ENCODE assay signal across 14 cellular contexts in genomic region chr1:207876129-207876528, GRCh38. TPM values are rescaled to one million over a fixed set of nuclear protein-coding genes. Genes with fewer than 3 reads are reported as not detected.
DNase-seq lines count a peak whose midpoint lies in the region; ATAC-seq, FAIRE-seq and TF ChIP-seq lines count a peak whose summit lies in the region.
"Had no signal": no experiment of that assay in that cellular context is flagged by ENCODE, and none has a peak within 500 bp of the region (broad histone marks: within the 10 kb centered on the region; RNA-seq: fewer than 3 reads in every experiment).

No MANE protein-coding gene starts in this region.

- RAD21 ChIA-PET in GM12878 (lab: Charles Lee; ENCODE audit: unreplicated experiment): interaction anchor here (1.1 to 16.7 kb wide), 8 partner anchors 9 to 87 kb away, joined by 3 to 265 read pairs (median 8); no protein-coding TSS in a partner anchor

- no peak for ATAC-seq in activated CD8-positive, alpha-beta T cell treated with anti-CD3 and anti-CD28 coated beads for 36 hours
- no peak for ATAC-seq in activated CD8-positive, alpha-beta T cell treated with anti-CD3 and anti-CD28 coated beads, Interleukin-2, amount 10 ng/mL, durations not matched to agents 7 days and 5 days
- ATAC-seq in GM12878: peak; percentile 45; the same call in 2 of the 3 replicates
- no peak for ATAC-seq in omental fat pad (ENCODE audit: low FRiP score)
- ATAC-seq in body of pancreas: no peak

- H3K4me1 Mint-ChIP-seq in activated CD8-positive, alpha-beta T cell treated with anti-CD3 and anti-CD28 coated beads for 36 hours (ENCODE audit: low read depth): peaks cover 46% of the 10 kb centered on the region
- H3K4me1 Mint-ChIP-seq in activated CD8-positive, alpha-beta T cell treated with anti-CD3 and anti-CD28 coated beads, Interleukin-2, amount 10 ng/mL, durations not matched to agents 7 days and 5 days (ENCODE audit: low read depth): peaks cover 52% of the 10 kb centered on the region
- H3K4me1 Mint-ChIP-seq in nephron progenitor cell (peaks cover 4% of the 10 kb centered on the region), MCF 10A (ENCODE audit: insufficient read depth, unreplicated experiment) (no peaks in the 10 kb centered on the region)

- H3K4me1 ChIP-seq in GM12878 (ENCODE audit: control insufficient read depth, insufficient read depth, low read length) (peaks cover 20% of the 10 kb centered on the region), body of pancreas (peaks cover 13% of the 10 kb centered on the region)
- H3K4me1 ChIP-seq: uterus had no signal

- no peak overlapping the region for H3K27ac Mint-ChIP-seq in activated CD8-positive, alpha-beta T cell treated with anti-CD3 and anti-CD28 coated beads for 36 hours
- no peak overlapping the region for H3K27ac Mint-ChIP-seq in activated CD8-positive, alpha-beta T cell treated with anti-CD3 and anti-CD28 coated beads, Interleukin-2, amount 10 ng/mL, durations not matched to agents 7 days and 5 days
- H3K27ac Mint-ChIP-seq in nephron progenitor cell (no peak overlapping the region), MCF 10A (ENCODE audit: low read depth, unreplicated experiment) (no peak overlapping the region)

- WGBS in GM12878 (ENCODE audit: insufficient coverage, insufficient replicate concordance, low lambda C conversion rate, missing lambda C conversion rate): 13% methylated on average over 4 of the region's 4 CpGs
- WGBS in body of pancreas, 2 donors: 67 to 78% methylated on average over 4 of the region's 4 CpGs

- no TSS peak for BruUV-seq in GM12878 (replicated peaks; lab: Mats Ljungman, UMichigan)
- BruUV-seq in MCF 10A (replicated peaks; lab: Mats Ljungman, UMichigan): no TSS peak

- no peak overlapping the region for H3K4me3 Mint-ChIP-seq in activated CD8-positive, alpha-beta T cell treated with anti-CD3 and anti-CD28 coated beads for 36 hours
- no peak overlapping the region for H3K4me3 Mint-ChIP-seq in activated CD8-positive, alpha-beta T cell treated with anti-CD3 and anti-CD28 coated beads, Interleukin-2, amount 10 ng/mL, durations not matched to agents 7 days and 5 days
- no peak overlapping the region for H3K4me3 Mint-ChIP-seq in nephron progenitor cell
- H3K4me3 Mint-ChIP-seq in MCF 10A (ENCODE audit: unreplicated experiment): no peak overlapping the region

- H3K9me3 Mint-ChIP-seq in activated CD8-positive, alpha-beta T cell treated with anti-CD3 and anti-CD28 coated beads for 36 hours: no peaks in the 10 kb centered on the region
- no peaks in the 10 kb centered on the region for H3K9me3 Mint-ChIP-seq in activated CD8-positive, alpha-beta T cell treated with anti-CD3 and anti-CD28 coated beads, Interleukin-2, amount 10 ng/mL, durations not matched to agents 7 days and 5 days (ENCODE audit: insufficient read depth)
- H3K9me3 Mint-ChIP-seq in nephron progenitor cell: no peaks in the 10 kb centered on the region
- no peaks in the 10 kb centered on the region for H3K9me3 Mint-ChIP-seq in MCF 10A (ENCODE audit: unreplicated experiment)

- no peaks in the 10 kb centered on the region for H4K20me1 ChIP-seq in GM12878 (ENCODE audit: control insufficient read depth, insufficient read depth)

- H3K36me3 ChIP-seq in KOPT-K1 (ENCODE audit: insufficient read depth, low read length): no peaks in the 10 kb centered on the region
- H3K36me3 ChIP-seq in GM12878 (ENCODE audit: control insufficient read depth in 2 of 2, insufficient read depth in 2 of 2, low read length in 1 of 2): no peaks in the 10 kb centered on the region
- H3K36me3 ChIP-seq in body of pancreas (replicated peaks in 1 of 2; ENCODE audit: insufficient read depth in 1 of 2, low read depth in 2 of 2): no peaks in the 10 kb centered on the region
- H3K36me3 ChIP-seq: uterus had no signal

- FAIRE-seq in GM12878 (lab: Jason Lieb, UNC): no peak

- intact Hi-C loops in activated CD8-positive, alpha-beta T cell treated with anti-CD3 and anti-CD28 coated beads for 36 hours (cut with micrococcal nuclease): no loop called here
- intact Hi-C loops in GM12878 (cut with micrococcal nuclease; ENCODE audit: unreplicated experiment) (no loop called here), MCF 10A (cut with micrococcal nuclease) (no loop called here), body of pancreas (cut with DNase I) (no loop called here)

- H2AFZ ChIP-seq in GM12878 (ENCODE audit: control insufficient read depth, low read depth, low read length): no peak overlapping the region

- H3K36me3 Mint-ChIP-seq in activated CD8-positive, alpha-beta T cell treated with anti-CD3 and anti-CD28 coated beads for 36 hours (ENCODE audit: low read depth): no peaks in the 10 kb centered on the region
- H3K36me3 Mint-ChIP-seq in activated CD8-positive, alpha-beta T cell treated with anti-CD3 and anti-CD28 coated beads, Interleukin-2, amount 10 ng/mL, durations not matched to agents 7 days and 5 days (ENCODE audit: low read depth): no peaks in the 10 kb centered on the region
- H3K36me3 Mint-ChIP-seq in nephron progenitor cell (ENCODE audit: low read depth): no peaks in the 10 kb centered on the region
- H3K36me3 Mint-ChIP-seq in MCF 10A (ENCODE audit: insufficient read depth, unreplicated experiment): no peaks in the 10 kb centered on the region

- TF ChIP-seq RAD21 in GM12878 (IDR thresholded peaks at IDR 0.05; ENCODE audit: insufficient read depth, low read depth, low read length): peak; percentile 46

- TF ChIP-seq EP300 in GM12878 (IDR thresholded peaks at IDR 0.05; ENCODE audit: borderline replicate concordance in 1 of 2, control insufficient read depth in 1 of 2, low read depth in 2 of 2, low read length in 2 of 2): no peak

- no peaks in the 10 kb centered on the region for H3K27me3 Mint-ChIP-seq in activated CD8-positive, alpha-beta T cell treated with anti-CD3 and anti-CD28 coated beads for 36 hours
- H3K27me3 Mint-ChIP-seq in activated CD8-positive, alpha-beta T cell treated with anti-CD3 and anti-CD28 coated beads, Interleukin-2, amount 10 ng/mL, durations not matched to agents 7 days and 5 days (ENCODE audit: low read depth): no peaks in the 10 kb centered on the region
- peaks cover 37% of the 10 kb centered on the region for H3K27me3 Mint-ChIP-seq in nephron progenitor cell (ENCODE audit: low read depth, poor library complexity)
- H3K27me3 Mint-ChIP-seq in MCF 10A (ENCODE audit: insufficient read depth, unreplicated experiment): peaks cover 21% of the 10 kb centered on the region

- CTCF ChIA-PET in activated CD8-positive, alpha-beta T cell treated with anti-CD3 and anti-CD28 coated beads for 36 hours (lab: Charles Lee): interaction anchor here (0.8 to 19.4 kb wide), 10 partner anchors 8 to 297 kb away, joined by 3 to 387 read pairs (median 6); no protein-coding TSS in a partner anchor
- CTCF ChIA-PET in activated CD8-positive, alpha-beta T cell treated with anti-CD3 and anti-CD28 coated beads, Interleukin-2, amount 10 ng/mL, durations not matched to agents 7 days and 5 days (lab: Charles Lee): interaction anchor here (0.8 to 20.0 kb wide), 11 partner anchors 7 to 1872 kb away, joined by 3 to 656 read pairs (median 6); no protein-coding TSS in a partner anchor
- CTCF ChIA-PET in GM12878 (lab: Yijun Ruan, JAX) (interaction anchor here (0.8 to 17.7 kb wide), 14 partner anchors 8 to 169 kb away, joined by 3 to 821 read pairs (median 4); partner anchors contain the start of gene CD46), MCF 10A (lab: Yijun Ruan, JAX) (interaction anchor here (0.5 to 22.1 kb wide), 13 partner anchors 9 to 362 kb away, joined by 3 to 790 read pairs (median 3); no protein-coding TSS in a partner anchor)

- TF ChIP-seq POLR2A in GM12878 (IDR thresholded peaks at IDR 0.05; ENCODE audit: low read depth, low read length) (no peak), body of pancreas (IDR thresholded peaks at IDR 0.05) (no peak)

- H3K79me2 ChIP-seq in GM12878 (ENCODE audit: control insufficient read depth, insufficient read depth, low read length): no peaks in the 10 kb centered on the region

- in situ Hi-C loops in GM12878 (cut with MboI): no loop called here

- DNase-seq in activated CD8-positive, alpha-beta T cell treated with anti-CD3 and anti-CD28 coated beads for 36 hours: peak; percentile 55
- no peak for DNase-seq in activated CD8-positive, alpha-beta T cell treated with anti-CD3 and anti-CD28 coated beads, Interleukin-2, amount 10 ng/mL, durations not matched to agents 7 days and 5 days
- DNase-seq in GM12878 (ENCODE audit: low read depth, low spot score) (no peak), nephron progenitor cell (peak; percentile 22), MCF 10A (ENCODE audit: unreplicated experiment) (no peak), omental fat pad (ENCODE audit: low spot score) (no peak), body of pancreas (no peak)
- DNase-seq: activated CD4-positive, alpha-beta T cell treated with anti-CD3 and anti-CD28 coated beads for 4 hours; hypothalamus; NCI-H187 treated with DMSO at 0.1 percent for 48 hours; uterus had no signal

- H3K4me3 ChIP-seq in GM12878: no peak overlapping the region
- no peak overlapping the region for H3K4me3 ChIP-seq in body of pancreas
- H3K4me3 ChIP-seq: skin epidermis, uterus had no signal

- no peak overlapping the region for H3K9ac ChIP-seq in GM12878 (ENCODE audit: control insufficient read depth, insufficient read depth, low read length)

- H3K27me3 ChIP-seq in GM12878 (replicated peaks in 1 of 2; ENCODE audit: control insufficient read depth in 2 of 2, insufficient read depth in 2 of 2, low read length in 1 of 2): no peaks in the 10 kb centered on the region
- H3K27me3 ChIP-seq in body of pancreas: no peaks in the 10 kb centered on the region
- H3K27me3 ChIP-seq: uterus had no signal

- POLR2A ChIA-PET in activated CD8-positive, alpha-beta T cell treated with anti-CD3 and anti-CD28 coated beads for 36 hours (lab: Charles Lee): interaction anchor here (4.2 kb wide), 1 partner anchor 7 kb away, joined by 19 read pairs; no protein-coding TSS in a partner anchor
- POLR2A ChIA-PET in activated CD8-positive, alpha-beta T cell treated with anti-CD3 and anti-CD28 coated beads, Interleukin-2, amount 10 ng/mL, durations not matched to agents 7 days and 5 days (lab: Charles Lee): no interaction called here
- POLR2A ChIA-PET in GM12878 (lab: Charles Lee) (interaction anchor here (22.9 kb wide), 1 partner anchor 50 kb away, joined by 620 read pairs; no protein-coding TSS in a partner anchor), MCF 10A (lab: Yijun Ruan, JAX) (interaction anchor here (0.7 to 5.2 kb wide), 10 partner anchors 8 to 120 kb away, joined by 3 to 23 read pairs (median 4); no protein-coding TSS in a partner anchor)

- H3K9me3 ChIP-seq in KOPT-K1 (ENCODE audit: insufficient read depth, low read length, poor library complexity, severe bottlenecking): no peaks in the 10 kb centered on the region
- no peaks in the 10 kb centered on the region for H3K9me3 ChIP-seq in GM12878 (replicated peaks; ENCODE audit: control insufficient read depth, insufficient read depth, low read length)
- no peaks in the 10 kb centered on the region for H3K9me3 ChIP-seq in body of pancreas
- H3K9me3 ChIP-seq: uterus had no signal

- no peak for TF ChIP-seq CTCF in activated CD8-positive, alpha-beta T cell treated with anti-CD3 and anti-CD28 coated beads for 36 hours (IDR thresholded peaks at IDR 0.05)
- TF ChIP-seq CTCF in GM12878 (IDR thresholded peaks at IDR 0.05 in 2 of 3, conservative IDR thresholded peaks at IDR 0.05 in 1 of 3; ENCODE audit: control insufficient read depth in 2 of 3, extremely low read depth in 1 of 3, insufficient read depth in 1 of 3, low read depth in 3 of 3, low read length in 3 of 3): peak in 2 of 3 experiments; percentile 21 to 38; a peak in 3 of 6 replicates
- TF ChIP-seq CTCF in nephron progenitor cell (IDR thresholded peaks at IDR 0.05): peak; percentile 15
- no peak for TF ChIP-seq CTCF in MCF 10A (IDR thresholded peaks at IDR 0.05; ENCODE audit: unreplicated experiment)
- TF ChIP-seq CTCF in omental fat pad (IDR thresholded peaks at IDR 0.05): no peak
- TF ChIP-seq CTCF in body of pancreas (IDR thresholded peaks at IDR 0.05): no peak

- H3K27ac ChIP-seq in KOPT-K1 (ENCODE audit: low read depth, low read length, poor library complexity, severe bottlenecking) (peak overlapping the region; percentile 99), GM12878 (ENCODE audit: control insufficient read depth, insufficient read depth) (no peak overlapping the region), body of pancreas (no peak overlapping the region)
- H3K27ac ChIP-seq: skin epidermis, uterus had no signal

- SMC1A ChIA-PET in GM12878 (lab: Charles Lee; ENCODE audit: uncharacterized antibody, unreplicated experiment): interaction anchor here (0.7 to 21.3 kb wide), 11 partner anchors 8 to 95 kb away, joined by 3 to 444 read pairs (median 6); no protein-coding TSS in a partner anchor

- no peak overlapping the region for H3K4me2 ChIP-seq in GM12878 (ENCODE audit: control insufficient read depth, insufficient read depth)

RNA-seq across cellular contexts. Expression of gene CD34, which starts 34.8 kb away (rescaled TPM):
- under 1 TPM; 0.04 to 0.05 TPM for total RNA-seq in activated CD8-positive, alpha-beta T cell treated with anti-CD3 and anti-CD28 coated beads for 36 hours
- total RNA-seq in activated CD8-positive, alpha-beta T cell treated with anti-CD3 and anti-CD28 coated beads, Interleukin-2, amount 10 ng/mL, durations not matched to agents 7 days and 5 days: not detected
- total RNA-seq in GM12878 (2013; cell fraction: nucleolus; rRNA removed): 0.22 TPM in 1 of 2 replicates, not detected in the other
- total RNA-seq in GM12878 (2014; rRNA removed) (not detected in 2 replicates), GM12878 (2014; rRNA removed; fragmentation: Illumina TruSeq; extraction: Trizol) (not detected in 2 replicates), GM12878 (2021) (0.08 TPM in 1 of 2 replicates, not detected in the other), MCF 10A (2022) (0.52 TPM in 1 of 2 replicates, not detected in the other), omental fat pad (100 to 1,000 TPM in 1 of 4 donors, 10 to 100 TPM in 3; 52.6 to 123 (median 76.9) TPM), body of pancreas (10 to 100 TPM; 11.5 to 14.8 TPM)
- not detected for polyA plus RNA-seq in GM12878 (2011; ENCODE audit: low read depth)
- polyA plus RNA-seq in GM12878 (2011; rRNA removed) (under 0.01 and 0.03 TPM in 2 replicates), GM12878 (2014; fragmentation: Illumina TruSeq; extraction: Trizol) (not detected in 2 replicates), GM12878 (2014; fragmentation: Nextera tagmentation; extraction: Ambion mirVana) (under 1 TPM in 1 of 2 experiments, not detected in 1; 0.02 TPM), GM12878 (2014; rRNA removed) (0.03 and 0.05 TPM in 2 replicates), GM12878 (2016; fragmentation: Nextera tagmentation; extraction: Ambion mirVana) (not detected)
- polyA plus RNA-seq in GM12878 (2011; cell fraction: cytosol; rRNA removed): 0.02 and 0.03 TPM in 2 replicates
- 0.01 TPM in 1 of 2 replicates, not detected in the other for polyA plus RNA-seq in GM12878 (2011; cell fraction: nucleus; rRNA removed)
- polyA plus RNA-seq in GM12878 (2012): not detected in 2 replicates
- polyA minus RNA-seq in GM12878 (2011; rRNA and poly(A)+ RNA removed): under 0.01 TPM in 1 of 2 replicates, not detected in the other
- not detected in 2 replicates for polyA minus RNA-seq in GM12878 (2011; cell fraction: cytosol; rRNA and poly(A)+ RNA removed)
- under 0.01 TPM in 2 replicates for polyA minus RNA-seq in GM12878 (2011; cell fraction: nucleus; rRNA and poly(A)+ RNA removed)
- total RNA-seq: HT1080 had no signal

Comparison
In these comparisons a context has a peak if more than half of its experiments do, and no peak if none do; other contexts are left out.
1. DNase-seq: peak in activated CD8-positive, alpha-beta T cell treated with anti-CD3 and anti-CD28 coated beads for 36 hours (single experiment) and nephron progenitor cell (single experiment); none in activated CD8-positive, alpha-beta T cell treated with anti-CD3 and anti-CD28 coated beads, Interleukin-2, amount 10 ng/mL, durations not matched to agents 7 days and 5 days (single experiment), GM12878 (single experiment), MCF 10A (single experiment), omental fat pad (single experiment) and body of pancreas (0 of 4).
2. CTCF ChIP-seq: peak in GM12878 (2 of 3) and nephron progenitor cell (single experiment); none in activated CD8-positive, alpha-beta T cell treated with anti-CD3 and anti-CD28 coated beads for 36 hours (single experiment), MCF 10A (single experiment), omental fat pad (0 of 3) and body of pancreas (0 of 7).